ENCODE assay signal across 11 cellular contexts in genomic region chr1:70382682-70383081, GRCh38. TPM values are rescaled to one million over a fixed set of nuclear protein-coding genes. Genes with fewer than 3 reads are reported as not detected.
DNase-seq lines count a peak whose midpoint lies in the region; ATAC-seq and TF ChIP-seq lines count a peak whose summit lies in the region.
"Had no signal": no experiment of that assay in that cellular context is flagged by ENCODE, and none has a peak within 500 bp of the region (broad histone marks: within the 10 kb centered on the region; RNA-seq: fewer than 3 reads in every experiment).

No MANE protein-coding gene starts in this region.

- peaks cover 4% of the 10 kb centered on the region for H3K27me3 ChIP-seq in mammary epithelial cell (ENCODE audit: insufficient read depth, low read length)

- dilution Hi-C loops in mammary epithelial cell (cut with HindIII; ENCODE audit: low sequenced_read_pairs) = no loop called here

- no peaks in the 10 kb centered on the region for H3K4me1 ChIP-seq in mammary epithelial cell (ENCODE audit: insufficient read depth, low read length)

- H2AFZ ChIP-seq in mammary epithelial cell (ENCODE audit: low read depth, low read length) = no peak overlapping the region
- H2AFZ ChIP-seq: GM23338 had no signal

- no peak for TF ChIP-seq CTCF in mammary epithelial cell (conservative IDR thresholded peaks at IDR 0.05 in 1 of 2, IDR thresholded peaks at IDR 0.05 in 1 of 2; ENCODE audit: extremely low read depth in 1 of 2, insufficient read depth in 1 of 2, low read depth in 1 of 2, low read length in 2 of 2)

- no peaks in the 10 kb centered on the region for H3K36me3 ChIP-seq in mammary epithelial cell (ENCODE audit: insufficient read depth, low read length)

- no peaks in the 10 kb centered on the region for H3K79me2 ChIP-seq in mammary epithelial cell (ENCODE audit: insufficient read depth, low read length)

- BruUV-seq in mammary epithelial cell (replicated peaks; lab: Mats Ljungman, UMichigan) = no TSS peak

- H3K9ac ChIP-seq in mammary epithelial cell (ENCODE audit: insufficient read depth, low read length) = no peak overlapping the region

- no peak overlapping the region for H3K4me2 ChIP-seq in mammary epithelial cell (ENCODE audit: insufficient read depth, low read depth, low read length)
- H3K4me2 ChIP-seq: GM23338 had no signal

- no peaks in the 10 kb centered on the region for H4K20me1 ChIP-seq in mammary epithelial cell (ENCODE audit: insufficient read depth, low read length)

- in situ Hi-C loops in mammary epithelial cell (cut with MboI; ENCODE audit: low sequenced_read_pairs in 2 of 2) = no loop called here

- CTCF ChIA-PET in mammary epithelial cell (lab: Charles Lee; ENCODE audit: low non-redundant PET) = no interaction called here

- H3K9me3 ChIP-seq in mammary epithelial cell (replicated peaks; ENCODE audit: insufficient read depth, low read length) = no peaks in the 10 kb centered on the region

- ATAC-seq in GM19351 (IDR thresholded peaks at IDR 0.05; ENCODE audit: unreplicated experiment) = peak; percentile 76
- ATAC-seq in HG02678 (IDR thresholded peaks at IDR 0.05; ENCODE audit: unreplicated experiment) = peak; percentile 91
- peak; percentile 44 for ATAC-seq in HG03520 (IDR thresholded peaks at IDR 0.05; ENCODE audit: unreplicated experiment)
- ATAC-seq: GM23338 had no signal

- intact Hi-C loops in head of caudate nucleus (cut with DNase I) = no loop called here
- intact Hi-C loops in mammary epithelial cell (cut with micrococcal nuclease) = no loop called here

- no peak for DNase-seq in activated CD4-positive, CD25-positive, alpha-beta regulatory T cell treated with anti-CD3 and anti-CD28 coated beads, Interleukin-2, amount 50 U/mL, for 72 hours
- DNase-seq in head of caudate nucleus = no peak
- DNase-seq in mammary epithelial cell = no peak
- no peak for DNase-seq in DMS53 treated with DMSO at 0.1 percent for 48 hours (lab: John Stamatoyannopoulos, UW; ENCODE audit: unreplicated experiment)
- DNase-seq: NCI-H226, T-helper 1 cell had no signal

- no peak overlapping the region for H3K27ac ChIP-seq in mammary epithelial cell (ENCODE audit: insufficient read depth, low read depth, low read length)

- H3K4me3 ChIP-seq in mammary epithelial cell (replicated peaks in 1 of 3; ENCODE audit: insufficient read depth in 1 of 3, low read depth in 2 of 3, low read length in 3 of 3) = no peak overlapping the region
- H3K4me3 ChIP-seq: GM23338, K562 had no signal

RNA-seq across cellular contexts. Expression of gene ANKRD13C, which starts 28.2 kb away (rescaled TPM):
- total RNA-seq in mammary epithelial cell = 10 to 100 TPM; 16.7 to 24.0 TPM
- polyA plus RNA-seq in mammary epithelial cell = 5.1 TPM
- 0.98 TPM for polyA minus RNA-seq in mammary epithelial cell

RNA-seq across cellular contexts. Expression of gene CTH, which starts 28.4 kb away (rescaled TPM):
- total RNA-seq in mammary epithelial cell = 1 to 10 TPM; 3.5 to 6.2 TPM
- 8.2 TPM for polyA plus RNA-seq in mammary epithelial cell
- 14.7 TPM for polyA minus RNA-seq in mammary epithelial cell
